1 cellular context compared by ENCODE assay signal in genomic region chrX:30888526-30889146, GRCh38.
TF ChIP-seq lines count a peak whose summit lies in the region.

No MANE protein-coding gene starts in this region.

TF ChIP-seq in K562, 482 proteins besides CTCF, POLR2A, EP300 and RAD21 (continued from another document):
- 0 out of 4 replicates have a peak, but pooled peaks of 1 of the 2 experiments have one; percentile 18 for TF ChIP-seq UBTF (IDR thresholded peaks at IDR 0.05; ENCODE audit: borderline replicate concordance in 1 of 2, low read depth in 2 of 2, low read length in 2 of 2)
- TF ChIP-seq ASH1L (IDR thresholded peaks at IDR 0.05; ENCODE audit: borderline replicate concordance, low read depth, partially characterized antibody): no peak
